Comparison of ENCODE assay signal across 10 cellular contexts in the genomic region with DNA sequence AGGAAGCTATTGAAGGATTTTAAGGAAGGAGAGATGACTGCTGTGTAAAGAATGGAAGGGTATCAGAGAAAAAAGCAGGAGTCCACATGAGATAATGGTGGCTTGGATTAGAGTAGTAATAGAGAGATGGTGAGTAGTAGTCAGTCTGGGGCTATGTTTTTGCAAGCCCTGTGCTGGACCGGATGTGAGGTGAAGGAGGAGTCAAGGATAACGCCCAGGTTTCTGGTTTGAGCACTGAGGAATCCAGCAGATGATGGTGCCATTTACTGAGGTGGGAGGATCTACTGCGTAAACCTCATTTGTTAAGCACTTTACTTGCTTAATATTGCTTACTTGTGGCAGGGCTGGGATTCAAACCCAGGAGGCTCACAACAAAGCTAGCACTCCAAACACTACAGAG. TPM values are rescaled to one million over a fixed set of nuclear protein-coding genes. Genes with fewer than 3 reads are reported as not detected.
DNase-seq lines count a peak whose midpoint lies in the region; ATAC-seq and TF ChIP-seq lines count a peak whose summit lies in the region.
"Had no signal": no experiment of that assay in that cellular context is flagged by ENCODE, and none has a peak within 500 bp of the region (broad histone marks: within the 10 kb centered on the region; RNA-seq: fewer than 3 reads in every experiment).

No MANE protein-coding gene starts in this region.

- peak overlapping the region; percentile 88 for H3K4me3 Mint-ChIP-seq in stimulated activated memory B cell treated with anti-CD40 and anti-IgM and Interleukin-4, amounts not matched to agents 10 μg/mL and 1 μg/mL and 100 μg/mL, for 72 hours

- no peaks in the 10 kb centered on the region for H3K27me3 ChIP-seq in foreskin keratinocyte

- peak; percentile 1 for DNase-seq in SHP77 (lab: John Stamatoyannopoulos, UW)
- no peak for DNase-seq in SHP77 treated with DMSO at 0.1 percent for 48 hours (lab: John Stamatoyannopoulos, UW)
- peak in 1 of 2 donors; percentile 44 for DNase-seq in foreskin keratinocyte
- DNase-seq in midbrain (lab: John Stamatoyannopoulos, UW) = no peak
- no peak for DNase-seq in NCI-H2081 (lab: John Stamatoyannopoulos, UW)
- DNase-seq: activated CD4-positive, alpha-beta T cell treated with anti-CD3 and anti-CD28 coated beads, Interleukin-2, amount 50 U/mL, for 48 hours had no signal

- H3K36me3 Mint-ChIP-seq in stimulated activated memory B cell treated with anti-CD40 and anti-IgM and Interleukin-4, amounts not matched to agents 10 μg/mL and 1 μg/mL and 100 μg/mL, for 72 hours = peaks cover 19% of the 10 kb centered on the region

- peaks cover 18% of the 10 kb centered on the region for H3K4me1 ChIP-seq in foreskin keratinocyte

- peak overlapping the region; percentile 93 for H3K4me3 ChIP-seq in WI38 (ENCODE audit: low read depth, low read length)

- H3K27ac ChIP-seq in foreskin keratinocyte = peak overlapping the region; percentile 81

- H3K27ac Mint-ChIP-seq in stimulated activated memory B cell treated with anti-CD40 and anti-IgM and Interleukin-4, amounts not matched to agents 10 μg/mL and 1 μg/mL and 100 μg/mL, for 72 hours = peak overlapping the region; percentile 87

- no peaks in the 10 kb centered on the region for H3K9me3 Mint-ChIP-seq in stimulated activated memory B cell treated with anti-CD40 and anti-IgM and Interleukin-4, amounts not matched to agents 10 μg/mL and 1 μg/mL and 100 μg/mL, for 72 hours

- H3K27me3 Mint-ChIP-seq in stimulated activated memory B cell treated with anti-CD40 and anti-IgM and Interleukin-4, amounts not matched to agents 10 μg/mL and 1 μg/mL and 100 μg/mL, for 72 hours = no peaks in the 10 kb centered on the region

- ATAC-seq in foreskin keratinocyte = no peak
- ATAC-seq in stimulated activated memory B cell treated with anti-CD40 and anti-IgM and Interleukin-4, amounts not matched to agents 10 μg/mL and 1 μg/mL and 100 μg/mL, for 72 hours = no peak
- ATAC-seq in HG02610 (IDR thresholded peaks at IDR 0.05; ENCODE audit: unreplicated experiment) = no peak

- peaks cover 40% of the 10 kb centered on the region for H3K4me1 Mint-ChIP-seq in stimulated activated memory B cell treated with anti-CD40 and anti-IgM and Interleukin-4, amounts not matched to agents 10 μg/mL and 1 μg/mL and 100 μg/mL, for 72 hours

- no peak for TF ChIP-seq CTCF in WI38 (IDR thresholded peaks at IDR 0.05; ENCODE audit: low read depth, low read length)
- TF ChIP-seq CTCF in foreskin keratinocyte (conservative IDR thresholded peaks at IDR 0.05) = no peak

RNA-seq across cellular contexts. Expression of gene TIGD6, which starts 1.1 kb away (rescaled TPM):
- 3.1 and 3.6 TPM in 2 replicates for total RNA-seq in foreskin keratinocyte
- 2.7 and 3.0 TPM in 2 replicates for polyA plus RNA-seq in foreskin keratinocyte

RNA-seq across cellular contexts. Expression of gene HMGXB3, which starts 1.2 kb away (rescaled TPM):
- 38.2 and 42.0 TPM in 2 replicates for total RNA-seq in foreskin keratinocyte
- polyA plus RNA-seq in foreskin keratinocyte = 16.5 and 17.3 TPM in 2 replicates

RNA-seq across cellular contexts. Expression of gene SLC26A2, which starts 38.8 kb away (rescaled TPM):
- total RNA-seq in foreskin keratinocyte = 11.0 and 13.4 TPM in 2 replicates
- polyA plus RNA-seq in foreskin keratinocyte = 2.1 and 2.3 TPM in 2 replicates

RNA-seq across cellular contexts. Expression of gene PDE6A, which starts 54.8 kb away (rescaled TPM):
- total RNA-seq in foreskin keratinocyte = not detected in 2 replicates
- polyA plus RNA-seq in foreskin keratinocyte = 0.01 and 0.02 TPM in 2 replicates
- total RNA-seq: sciatic nerve had no signal

Comparison
In these comparisons a context has a peak if more than half of its experiments do, and no peak if none do; other contexts are left out.
1. DNase-seq: peak in SHP77 (2 of 2); none in SHP77 treated with DMSO at 0.1 percent for 48 hours (single experiment), midbrain (single experiment) and NCI-H2081 (0 of 2).